31 cellular contexts compared by ENCODE assay signal in the genomic region with DNA sequence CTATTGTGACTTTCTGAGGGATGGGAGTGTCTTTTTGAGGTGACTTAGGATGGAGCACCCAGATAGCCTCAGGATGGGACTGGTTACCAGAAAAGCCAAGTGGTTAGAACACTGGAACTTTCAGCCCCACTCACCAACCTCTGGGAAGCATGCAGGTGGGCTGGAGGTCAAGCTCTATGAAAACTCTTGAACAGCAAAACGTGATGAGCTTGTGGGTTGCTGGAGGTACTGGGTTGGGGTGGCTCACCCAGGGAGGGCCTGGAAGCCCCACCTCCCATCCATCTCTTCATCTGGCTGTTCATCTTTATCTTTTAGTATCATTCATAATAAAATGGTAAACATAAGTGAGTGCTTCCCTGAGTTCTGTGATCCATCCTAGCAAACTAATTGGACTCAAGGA.
"Had no signal": no experiment of that assay in that cellular context is flagged by ENCODE, and none has a peak within 500 bp of the region (broad histone marks: within the 10 kb centered on the region; RNA-seq: fewer than 3 reads in every experiment).

No MANE protein-coding gene starts in this region.

- H3K27ac Mint-ChIP-seq: activated CD4-positive, alpha-beta memory T cell treated with anti-CD3 and anti-CD28 coated beads, Interleukin-2, amount 10 ng/mL, durations not matched to agents 7 days and 5 days; activated naive CD4-positive, alpha-beta T cell treated with anti-CD3 and anti-CD28 coated beads, Interleukin-2, amount 50 U/mL, for 24 hours; activated naive CD8-positive, alpha-beta T cell treated with anti-CD3 and anti-CD28 coated beads, Interleukin-2, amount 50 U/mL, for 24 hours; activated T-helper 2 cell treated with anti-CD3 and anti-CD28 coated beads, Interferon-gamma antibody, Interleukin-2, Interleukin-4, amounts not matched to agents 10 μg/mL and 5 μg/mL and 100 μg/mL, durations not matched to agents 14 hours and 24 hours and 36 hours had no signal

- H3K9me3 ChIP-seq: MG63 had no signal

- H3K4me3 Mint-ChIP-seq: activated CD4-positive, alpha-beta memory T cell treated with anti-CD3 and anti-CD28 coated beads, Interleukin-2, amount 10 ng/mL, durations not matched to agents 7 days and 5 days; activated naive CD4-positive, alpha-beta T cell treated with anti-CD3 and anti-CD28 coated beads, Interleukin-2, amount 50 U/mL, for 24 hours; activated naive CD8-positive, alpha-beta T cell treated with anti-CD3 and anti-CD28 coated beads, Interleukin-2, amount 50 U/mL, for 24 hours had no signal

- H3K27ac ChIP-seq: brain microvascular endothelial cell, RWPE1, WERI-Rb-1 had no signal

- H3K4me3 ChIP-seq: MG63 had no signal

- H3K27me3 ChIP-seq: brain microvascular endothelial cell, MG63 had no signal

- H3K36me3 Mint-ChIP-seq: activated naive CD4-positive, alpha-beta T cell treated with anti-CD3 and anti-CD28 coated beads, Interleukin-2, amount 50 U/mL, for 24 hours had no signal

- H3K9me3 Mint-ChIP-seq: activated CD4-positive, alpha-beta memory T cell treated with anti-CD3 and anti-CD28 coated beads, Interleukin-2, amount 10 ng/mL, durations not matched to agents 7 days and 5 days; activated naive CD4-positive, alpha-beta T cell treated with anti-CD3 and anti-CD28 coated beads, Interleukin-2, amount 50 U/mL, for 24 hours; activated T-helper 2 cell treated with anti-CD3 and anti-CD28 coated beads, Interferon-gamma antibody, Interleukin-2, Interleukin-4, amounts not matched to agents 10 μg/mL and 5 μg/mL and 100 μg/mL, durations not matched to agents 14 hours and 24 hours and 36 hours had no signal

- ATAC-seq: activated naive CD8-positive, alpha-beta T cell treated with anti-CD3 and anti-CD28 coated beads, Interleukin-2, amount 50 U/mL, for 24 hours; PC-3; Right ventricle myocardium inferior had no signal

- H3K27me3 Mint-ChIP-seq: activated CD4-positive, alpha-beta memory T cell treated with anti-CD3 and anti-CD28 coated beads, Interleukin-2, amount 10 ng/mL, durations not matched to agents 7 days and 5 days; activated naive CD4-positive, alpha-beta T cell treated with anti-CD3 and anti-CD28 coated beads, Interleukin-2, amount 50 U/mL, for 24 hours; activated naive CD8-positive, alpha-beta T cell treated with anti-CD3 and anti-CD28 coated beads, Interleukin-2, amount 50 U/mL, for 24 hours had no signal

- H3K36me3 ChIP-seq: brain microvascular endothelial cell, MG63, WERI-Rb-1 had no signal

- DNase-seq: activated CD4-positive, alpha-beta memory T cell treated with anti-CD3 and anti-CD28 coated beads, Interleukin-2, amount 10 ng/mL, durations not matched to agents 7 days and 5 days; activated CD4-positive, alpha-beta T cell treated with anti-CD3 and anti-CD28 coated beads for 1 hour; activated CD4-positive, alpha-beta T cell treated with anti-CD3 and anti-CD28 coated beads for 48 hours; activated CD4-positive, CD25-positive, alpha-beta regulatory T cell; activated CD8-positive, alpha-beta memory T cell treated with anti-CD3 and anti-CD28 coated beads, Interleukin-2, amount 50 U/mL, for 48 hours; activated gamma-delta T cell; activated naive CD4-positive, alpha-beta T cell treated with Interleukin-2 at 50 U/mL for 16 hours; activated naive CD8-positive, alpha-beta T cell treated with anti-CD3 and anti-CD28 coated beads, Interleukin-2, amount 50 U/mL, for 24 hours; anterior cingulate cortex; brain microvascular endothelial cell; central memory CD4-positive, alpha-beta T cell; KG1; MG63; NCI-H1048; NCI-H1105 treated with DMSO at 0.1 percent for 48 hours; NCI-H1436; NCI-H1694; NCI-H1930; NCI-H2081 treated with DMSO at 0.1 percent for 48 hours; NCI-H226; NCI-H446 treated with DMSO at 0.1 percent for 48 hours; NCI-H69; NCI-H82; PC-3; SW 1271; T1000; WERI-Rb-1 had no signal
